ENCODE assay signal across 35 cellular contexts in genomic region chr16:25798065-25798464, GRCh38.
"Had no signal": no experiment of that assay in that cellular context is flagged by ENCODE, and none has a peak within 500 bp of the region (broad histone marks: within the 10 kb centered on the region; RNA-seq: fewer than 3 reads in every experiment).

No MANE protein-coding gene starts in this region.

- H3K4me3 ChIP-seq: MG63 had no signal

- H3K36me3 ChIP-seq: MG63 had no signal

- H3K9me3 ChIP-seq: MG63 had no signal

- DNase-seq: Karpas-422, Kasumi-1, MG63, MM.1S, MV-4-11, NCI-H1048, NCI-H1092, NCI-H1092 treated with DMSO at 0.1 percent for 48 hours, NCI-H1105, NCI-H1105 treated with DMSO at 0.1 percent for 48 hours, NCI-H1417, NCI-H1417 treated with DMSO at 0.1 percent for 48 hours, NCI-H1436, NCI-H1436 treated with DMSO at 0.1 percent for 48 hours, NCI-H146, NCI-H1694, NCI-H1694 treated with DMSO at 0.1 percent for 48 hours, NCI-H187, NCI-H187 treated with DMSO at 0.1 percent for 48 hours, NCI-H1930, NCI-H2029, NCI-H2029 treated with DMSO at 0.1 percent for 48 hours, NCI-H2081, NCI-H2081 treated with DMSO at 0.1 percent for 48 hours, NCI-H2107, NCI-H2171, NCI-H2171 treated with DMSO at 0.1 percent for 48 hours, NCI-H2227 treated with DMSO at 0.1 percent for 48 hours, NCI-H226, NCI-H345, NCI-H446, NCI-H446 treated with DMSO at 0.1 percent for 48 hours, NCI-H510A, NCI-H510A treated with DMSO at 0.1 percent for 48 hours, NCI-H524 had no signal
